In genomic region chr9:80091526-80091925, GRCh38 we compare ENCODE assay signal across 8 cellular contexts.
"Had no signal": no experiment of that assay in that cellular context is flagged by ENCODE, and none has a peak within 500 bp of the region (broad histone marks: within the 10 kb centered on the region; RNA-seq: fewer than 3 reads in every experiment).

No MANE protein-coding gene starts in this region.

- H3K36me3 ChIP-seq: HAP-1 had no signal

- H3K9ac ChIP-seq: GM23248 had no signal

- H3K4me1 ChIP-seq: HAP-1 had no signal

- DNase-seq: GM23248, GOT3, H7, HFFc6, KG1 had no signal

- H3K4me3 ChIP-seq: GM23248, HAP-1 had no signal

- H3K9me3 ChIP-seq: HAP-1 had no signal

- ATAC-seq: HCT116 had no signal

- H3K27ac ChIP-seq: GM23248, HL-60 had no signal

- H2AFZ ChIP-seq: GM23248 had no signal
